2 cellular contexts compared by ENCODE assay signal in genomic region chr1:89786628-89787214, GRCh38.
TF ChIP-seq lines count a peak whose summit lies in the region.

No MANE protein-coding gene starts in this region.

TF ChIP-seq in GM23338, 12 proteins besides CTCF, POLR2A, EP300 and RAD21:
- TF ChIP-seq ETS1 (IDR thresholded peaks at IDR 0.05) (no peak), ZNF114 (CRISPR knock-in tag; IDR thresholded peaks at IDR 0.05) (no peak), NANOG (IDR thresholded peaks at IDR 0.05; ENCODE audit: borderline replicate concordance) (no peak), EZH2phosphoT487 (IDR thresholded peaks at IDR 0.05; ENCODE audit: unreplicated experiment) (no peak)

TF ChIP-seq in H1, 55 proteins besides CTCF, POLR2A, EP300 and RAD21 (continued from another document):
- no peak for TF ChIP-seq FOSL1 (IDR thresholded peaks at IDR 0.05; ENCODE audit: insufficient read depth, low read depth, low read length)
- no peak for TF ChIP-seq CTBP2 (IDR thresholded peaks at IDR 0.05; ENCODE audit: borderline replicate concordance, insufficient read depth, insufficient read length, low read length)
- TF ChIP-seq SIX5 (IDR thresholded peaks at IDR 0.05; ENCODE audit: low read depth, low read length), result no peak
- TF ChIP-seq SP1 (IDR thresholded peaks at IDR 0.05; ENCODE audit: low read depth, low read length), result no peak
- TF ChIP-seq EGR1 (IDR thresholded peaks at IDR 0.05; ENCODE audit: borderline replicate concordance, low read depth, low read length), result no peak
- TF ChIP-seq KDM4A (IDR thresholded peaks at IDR 0.05; ENCODE audit: low read depth, low read length, severe bottlenecking), result no peak
- no peak for TF ChIP-seq KDM1A (IDR thresholded peaks at IDR 0.05; ENCODE audit: borderline replicate concordance, low read length)
- no peak for TF ChIP-seq BRCA1 (IDR thresholded peaks at IDR 0.05; ENCODE audit: low read depth, low read length)
- no peak for TF ChIP-seq POU5F1 (IDR thresholded peaks at IDR 0.05; ENCODE audit: low read depth, low read length)
- no peak for TF ChIP-seq TEAD4 (IDR thresholded peaks at IDR 0.05; ENCODE audit: low read depth, low read length)
- TF ChIP-seq GABPA (IDR thresholded peaks at IDR 0.05; ENCODE audit: borderline replicate concordance, insufficient read depth, low read length), result no peak
- no peak for TF ChIP-seq SUZ12 (IDR thresholded peaks at IDR 0.05; ENCODE audit: low read length)
- no peak for TF ChIP-seq RBBP5 (IDR thresholded peaks at IDR 0.05; ENCODE audit: borderline replicate concordance, low read depth, low read length)
- no peak for TF ChIP-seq SRF (IDR thresholded peaks at IDR 0.05; ENCODE audit: low read depth, low read length)
TF ChIP-seq in H1: peak in this region for 0.
